ENCODE assay signal across 10 cellular contexts in the genomic region with DNA sequence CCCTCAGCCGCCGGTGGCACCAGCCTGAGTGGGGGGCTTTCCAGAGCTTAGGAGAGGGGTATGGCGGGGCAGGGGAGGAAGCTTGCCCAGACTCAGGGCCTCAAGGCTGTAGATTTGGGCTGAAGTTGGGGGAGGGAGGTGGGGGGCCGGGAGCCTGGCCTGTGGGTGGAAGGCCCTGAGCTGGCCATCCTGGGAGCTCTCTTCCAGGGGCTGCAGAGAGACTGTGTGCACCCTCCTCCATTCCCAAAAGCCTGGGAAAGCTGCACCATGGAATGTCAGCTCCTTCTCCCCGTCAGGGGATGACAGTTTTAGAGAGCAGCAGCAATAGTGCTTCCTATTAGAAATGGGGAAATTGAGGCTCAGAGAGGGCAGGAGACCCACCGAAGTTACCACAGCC. TPM values are rescaled to one million over a fixed set of nuclear protein-coding genes. Genes with fewer than 3 reads are reported as not detected.
DNase-seq lines count a peak whose midpoint lies in the region; ATAC-seq and TF ChIP-seq lines count a peak whose summit lies in the region.
"Had no signal": no experiment of that assay in that cellular context is flagged by ENCODE, and none has a peak within 500 bp of the region (broad histone marks: within the 10 kb centered on the region; RNA-seq: fewer than 3 reads in every experiment).

No MANE protein-coding gene starts in this region.

- intact Hi-C loops in Panc1 (cut with micrococcal nuclease; ENCODE audit: unreplicated experiment), result loop anchor here (5.0 kb wide), 1 partner anchor 67 kb away; a partner anchor contains a TSS

- H3K9me3 ChIP-seq in ES-I3 (ENCODE audit: control insufficient read depth, insufficient read depth, low read length), result peaks cover 3% of the 10 kb centered on the region; the same call in 1 of the 2 replicates
- H3K9me3 ChIP-seq in Panc1 (ENCODE audit: control insufficient read depth, insufficient read depth, low read depth, low read length), result no peaks in the 10 kb centered on the region
- no peaks in the 10 kb centered on the region for H3K9me3 ChIP-seq in hepatocyte (ENCODE audit: low read depth)
- H3K9me3 ChIP-seq: neutrophil had no signal

- 59% methylated on average over 5 of the region's 6 CpGs for WGBS in hepatocyte (ENCODE audit: low lambda C conversion rate, missing lambda C conversion rate)

- POLR2A ChIA-PET in Panc1 (lab: Charles Lee), result interaction anchor here (0.5 to 0.6 kb wide), 2 partner anchors 73 to 433 kb away, joined by 3 to 8 read pairs; no protein-coding TSS in a partner anchor

- H3K27ac ChIP-seq in Panc1 (ENCODE audit: low read length) (no peak overlapping the region), hepatocyte (no peak overlapping the region)
- H3K27ac ChIP-seq: neutrophil had no signal

- H4K20me1 ChIP-seq in hepatocyte (ENCODE audit: insufficient read depth, poor library complexity, severe bottlenecking), result no peaks in the 10 kb centered on the region

- no TSS peak for BruUV-seq in Panc1 (replicated peaks; lab: Mats Ljungman, UMichigan)

- H2AFZ ChIP-seq in hepatocyte, result no peak overlapping the region

- H3K27me3 ChIP-seq in Panc1 (ENCODE audit: control insufficient read depth, insufficient read depth, low read length) (0 out of 2 replicates have a peak, but pooled peaks cover 4% of the 10 kb centered on the region), hepatocyte (peaks cover 33% of the 10 kb centered on the region)

- H3K4me3 ChIP-seq in Panc1 (ENCODE audit: low read depth in 2 of 2, low read length in 2 of 2) (peak overlapping the region; percentile 40 to 43), hepatocyte (no peak overlapping the region), skeletal muscle cell (ENCODE audit: low read depth, low read length) (peak overlapping the region; percentile 37)

- H3K36me3 ChIP-seq in ES-I3 (ENCODE audit: insufficient read depth, low read length) (no peaks in the 10 kb centered on the region), Panc1 (ENCODE audit: control insufficient read depth, insufficient read depth, low read length) (no peaks in the 10 kb centered on the region), hepatocyte (replicated peaks; ENCODE audit: insufficient read depth, low read depth) (no peaks in the 10 kb centered on the region)
- H3K36me3 ChIP-seq: neutrophil had no signal

- H3K9me2 ChIP-seq in hepatocyte (replicated peaks; ENCODE audit: insufficient read depth), result no peaks in the 10 kb centered on the region

- peak overlapping the region; percentile 90 for H3K4me2 ChIP-seq in hepatocyte

- peak; percentile 32 for ATAC-seq in Panc1

- H3K9ac ChIP-seq in ES-I3 (ENCODE audit: low read depth, low read length), result peak overlapping the region; percentile 32; the same call in 1 of the 2 replicates

- H3K79me2 ChIP-seq in hepatocyte, result no peaks in the 10 kb centered on the region

- CTCF ChIA-PET in Panc1 (lab: Charles Lee), result interaction anchor here (0.7 kb wide), 1 partner anchor 143 kb away, joined by 3 read pairs; no protein-coding TSS in a partner anchor

- H3K4me1 ChIP-seq in ES-I3 (ENCODE audit: insufficient read depth, low read length) (peaks cover 10% of the 10 kb centered on the region), Panc1 (ENCODE audit: control insufficient read depth, insufficient read depth, low read length) (peaks cover 12% of the 10 kb centered on the region), hepatocyte (ENCODE audit: insufficient read depth) (peaks cover 3% of the 10 kb centered on the region)

- DNase-seq in Panc1 (ENCODE audit: low read depth, low spot score) (no peak), hepatocyte (ENCODE audit: low spot score) (no peak), skeletal muscle cell (ENCODE audit: low read depth) (no peak), middle frontal gyrus (ENCODE audit: extremely low spot score, low spot score) (no peak), GF-D8 (lab: John Stamatoyannopoulos, UW) (no peak)
- DNase-seq in stimulated activated CD4-positive, alpha-beta T cell treated with anti-CD3 and anti-CD28 coated beads, Interleukin-2, amount 100 ng/mL, for 48 hours, result no peak
- DNase-seq in activated effector memory CD4-positive, alpha-beta T cell treated with Interleukin-2 at 50 U/mL for 16 hours, result no peak
- DNase-seq: SW 1271 had no signal

- TF ChIP-seq CTCF in Panc1 (IDR thresholded peaks at IDR 0.05), result no peak
- TF ChIP-seq CTCF in hepatocyte (IDR thresholded peaks at IDR 0.05; ENCODE audit: poor library complexity), result no peak

- in situ Hi-C loops in Panc1 (cut with HindIII; ENCODE audit: low pct_unique_long_range_greater_than_20kb, low sequenced_read_pairs), result no loop called here

RNA-seq across cellular contexts. Expression of a gene that starts 1.0 kb away (rescaled TPM):
- total RNA-seq in Panc1 (2021; ENCODE audit: unreplicated experiment) (0.62 TPM), hepatocyte (0.08 and 0.27 TPM in 2 replicates)
- polyA plus RNA-seq in Panc1 (2012; ENCODE audit: insufficient read length), result 0.64 TPM
- 0.50 and 1.8 TPM in 2 replicates for polyA plus RNA-seq in hepatocyte

RNA-seq across cellular contexts. Expression of a gene that starts 32.7 kb away (rescaled TPM):
- total RNA-seq in Panc1 (2021; ENCODE audit: unreplicated experiment), result 33.5 TPM
- polyA plus RNA-seq in Panc1 (2012; ENCODE audit: insufficient read length), result 65.9 TPM
- total RNA-seq in hepatocyte, result 43.3 and 47.0 TPM in 2 replicates
- 55.5 and 77.6 TPM in 2 replicates for polyA plus RNA-seq in hepatocyte

RNA-seq across cellular contexts. Expression of a gene that starts 48.9 kb away (rescaled TPM):
- total RNA-seq in Panc1 (2021; ENCODE audit: unreplicated experiment), result 0.28 TPM
- polyA plus RNA-seq in Panc1 (2012; ENCODE audit: insufficient read length), result 0.24 TPM
- total RNA-seq in hepatocyte, result 1.5 and 3.4 TPM in 2 replicates
- polyA plus RNA-seq in hepatocyte, result 0.34 and 2.6 TPM in 2 replicates
